ENCODE assay signal across 1 cellular context in the genomic region with DNA sequence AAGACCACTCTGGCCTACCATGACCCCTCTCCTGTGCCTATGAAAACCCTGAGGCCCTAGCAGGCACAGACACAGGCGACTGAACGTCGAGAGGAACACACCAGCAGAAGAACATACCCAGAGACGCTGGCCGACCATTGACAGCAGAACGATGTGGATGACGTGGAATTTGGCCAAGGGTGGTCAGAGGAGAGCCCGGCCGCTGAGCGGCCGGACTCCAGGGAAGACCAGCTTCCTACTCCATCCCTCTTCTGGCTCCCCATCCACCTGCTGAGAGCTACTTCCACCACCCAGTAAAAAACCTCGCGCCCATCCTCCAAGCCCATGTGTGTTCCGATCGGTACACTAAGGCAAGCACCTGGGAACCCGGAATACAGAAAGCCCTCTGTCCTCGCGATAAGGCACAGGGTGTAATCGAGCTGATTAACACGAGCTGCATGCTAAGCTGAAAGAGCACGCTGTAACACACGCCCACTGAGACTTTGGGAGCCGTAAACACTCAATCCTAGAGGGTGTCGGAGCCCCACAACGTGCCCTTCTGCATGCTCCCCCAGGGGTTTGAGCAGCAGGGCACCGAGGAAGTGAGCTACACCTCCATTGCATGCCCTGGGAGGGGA.
TF ChIP-seq lines count a peak whose summit lies in the region.

No MANE protein-coding gene starts in this region.

TF ChIP-seq in WTC11, 78 proteins besides CTCF, POLR2A, EP300 and RAD21 (continued from another document):
- TF ChIP-seq, protein P1, sequence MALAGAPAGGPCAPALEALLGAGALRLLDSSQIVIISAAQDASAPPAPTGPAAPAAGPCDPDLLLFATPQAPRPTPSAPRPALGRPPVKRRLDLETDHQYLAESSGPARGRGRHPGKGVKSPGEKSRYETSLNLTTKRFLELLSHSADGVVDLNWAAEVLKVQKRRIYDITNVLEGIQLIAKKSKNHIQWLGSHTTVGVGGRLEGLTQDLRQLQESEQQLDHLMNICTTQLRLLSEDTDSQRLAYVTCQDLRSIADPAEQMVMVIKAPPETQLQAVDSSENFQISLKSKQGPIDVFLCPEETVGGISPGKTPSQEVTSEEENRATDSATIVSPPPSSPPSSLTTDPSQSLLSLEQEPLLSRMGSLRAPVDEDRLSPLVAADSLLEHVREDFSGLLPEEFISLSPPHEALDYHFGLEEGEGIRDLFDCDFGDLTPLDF (CRISPR knock-in tag; IDR thresholded peaks at IDR 0.05) = no peak
- TF ChIP-seq, protein P2, sequence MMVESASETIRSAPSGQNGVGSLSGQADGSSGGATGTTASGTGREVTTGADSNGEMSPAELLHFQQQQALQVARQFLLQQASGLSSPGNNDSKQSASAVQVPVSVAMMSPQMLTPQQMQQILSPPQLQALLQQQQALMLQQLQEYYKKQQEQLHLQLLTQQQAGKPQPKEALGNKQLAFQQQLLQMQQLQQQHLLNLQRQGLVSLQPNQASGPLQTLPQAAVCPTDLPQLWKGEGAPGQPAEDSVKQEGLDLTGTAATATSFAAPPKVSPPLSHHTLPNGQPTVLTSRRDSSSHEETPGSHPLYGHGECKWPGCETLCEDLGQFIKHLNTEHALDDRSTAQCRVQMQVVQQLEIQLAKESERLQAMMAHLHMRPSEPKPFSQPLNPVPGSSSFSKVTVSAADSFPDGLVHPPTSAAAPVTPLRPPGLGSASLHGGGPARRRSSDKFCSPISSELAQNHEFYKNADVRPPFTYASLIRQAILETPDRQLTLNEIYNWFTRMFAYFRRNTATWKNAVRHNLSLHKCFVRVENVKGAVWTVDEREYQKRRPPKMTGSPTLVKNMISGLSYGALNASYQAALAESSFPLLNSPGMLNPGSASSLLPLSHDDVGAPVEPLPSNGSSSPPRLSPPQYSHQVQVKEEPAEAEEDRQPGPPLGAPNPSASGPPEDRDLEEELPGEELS (CRISPR knock-in tag; IDR thresholded peaks at IDR 0.05) = no peak
- TF ChIP-seq, protein P3, sequence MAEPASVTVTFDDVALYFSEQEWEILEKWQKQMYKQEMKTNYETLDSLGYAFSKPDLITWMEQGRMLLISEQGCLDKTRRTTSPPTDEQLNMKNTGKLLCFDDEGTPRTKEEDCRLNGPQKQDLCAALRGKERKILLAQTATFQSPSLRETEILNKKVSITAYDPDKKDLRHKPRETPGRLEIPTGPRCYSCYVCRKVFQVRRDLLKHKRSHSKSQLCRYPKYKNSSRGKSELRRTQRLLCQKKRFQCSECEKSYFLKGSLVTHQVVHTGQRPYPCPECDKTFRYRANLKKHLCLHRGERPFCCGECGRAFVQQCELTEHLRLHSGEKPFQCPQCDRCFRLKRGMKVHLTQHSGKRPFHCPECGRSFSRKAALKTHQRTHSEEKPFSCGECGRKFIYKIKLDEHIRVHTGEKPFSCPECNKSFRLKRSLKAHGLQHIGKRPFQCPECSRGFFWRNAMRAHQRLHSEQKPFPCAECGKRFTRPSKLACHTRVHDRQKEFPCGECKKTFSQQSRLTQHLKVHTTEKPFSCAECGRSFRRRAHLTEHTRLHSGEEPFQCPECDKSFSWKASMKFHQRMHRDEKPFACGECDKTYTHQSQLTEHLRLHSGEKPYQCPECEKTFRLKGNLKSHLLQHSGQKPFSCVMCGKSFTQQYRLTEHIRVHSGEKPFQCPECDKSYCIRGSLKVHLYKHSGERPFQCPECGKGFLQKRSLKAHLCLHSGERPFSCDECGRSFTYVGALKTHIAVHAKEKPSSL (CRISPR knock-in tag; conservative IDR thresholded peaks at IDR 0.05) = no peak
- no peak for TF ChIP-seq FOXK1 (CRISPR knock-in tag; IDR thresholded peaks at IDR 0.05)
- TF ChIP-seq, protein P4, sequence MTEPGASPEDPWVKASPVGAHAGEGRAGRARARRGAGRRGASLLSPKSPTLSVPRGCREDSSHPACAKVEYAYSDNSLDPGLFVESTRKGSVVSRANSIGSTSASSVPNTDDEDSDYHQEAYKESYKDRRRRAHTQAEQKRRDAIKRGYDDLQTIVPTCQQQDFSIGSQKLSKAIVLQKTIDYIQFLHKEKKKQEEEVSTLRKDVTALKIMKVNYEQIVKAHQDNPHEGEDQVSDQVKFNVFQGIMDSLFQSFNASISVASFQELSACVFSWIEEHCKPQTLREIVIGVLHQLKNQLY (CRISPR knock-in tag; IDR thresholded peaks at IDR 0.05) = no peak
- no peak for TF ChIP-seq ZNF263 (CRISPR knock-in tag; IDR thresholded peaks at IDR 0.05; ENCODE audit: low read depth)
- no peak for TF ChIP-seq NR1H2 (CRISPR knock-in tag; IDR thresholded peaks at IDR 0.05)
- TF ChIP-seq ZNF317 (CRISPR knock-in tag; IDR thresholded peaks at IDR 0.05; ENCODE audit: borderline replicate concordance, low read depth) = no peak
- TF ChIP-seq, protein P5, sequence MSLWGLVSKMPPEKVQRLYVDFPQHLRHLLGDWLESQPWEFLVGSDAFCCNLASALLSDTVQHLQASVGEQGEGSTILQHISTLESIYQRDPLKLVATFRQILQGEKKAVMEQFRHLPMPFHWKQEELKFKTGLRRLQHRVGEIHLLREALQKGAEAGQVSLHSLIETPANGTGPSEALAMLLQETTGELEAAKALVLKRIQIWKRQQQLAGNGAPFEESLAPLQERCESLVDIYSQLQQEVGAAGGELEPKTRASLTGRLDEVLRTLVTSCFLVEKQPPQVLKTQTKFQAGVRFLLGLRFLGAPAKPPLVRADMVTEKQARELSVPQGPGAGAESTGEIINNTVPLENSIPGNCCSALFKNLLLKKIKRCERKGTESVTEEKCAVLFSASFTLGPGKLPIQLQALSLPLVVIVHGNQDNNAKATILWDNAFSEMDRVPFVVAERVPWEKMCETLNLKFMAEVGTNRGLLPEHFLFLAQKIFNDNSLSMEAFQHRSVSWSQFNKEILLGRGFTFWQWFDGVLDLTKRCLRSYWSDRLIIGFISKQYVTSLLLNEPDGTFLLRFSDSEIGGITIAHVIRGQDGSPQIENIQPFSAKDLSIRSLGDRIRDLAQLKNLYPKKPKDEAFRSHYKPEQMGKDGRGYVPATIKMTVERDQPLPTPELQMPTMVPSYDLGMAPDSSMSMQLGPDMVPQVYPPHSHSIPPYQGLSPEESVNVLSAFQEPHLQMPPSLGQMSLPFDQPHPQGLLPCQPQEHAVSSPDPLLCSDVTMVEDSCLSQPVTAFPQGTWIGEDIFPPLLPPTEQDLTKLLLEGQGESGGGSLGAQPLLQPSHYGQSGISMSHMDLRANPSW (CRISPR knock-in tag; conservative IDR thresholded peaks at IDR 0.05; ENCODE audit: low read depth) = no peak
- TF ChIP-seq SMAD3 (CRISPR knock-in tag; IDR thresholded peaks at IDR 0.05; ENCODE audit: borderline replicate concordance) = no peak
- TF ChIP-seq ESRRA (CRISPR knock-in tag; IDR thresholded peaks at IDR 0.05; ENCODE audit: borderline replicate concordance) = no peak
- no peak for TF ChIP-seq IRF2 (CRISPR knock-in tag; IDR thresholded peaks at IDR 0.05; ENCODE audit: borderline replicate concordance, low read depth)
- no peak for TF ChIP-seq ETV6 (CRISPR knock-in tag; IDR thresholded peaks at IDR 0.05)
- TF ChIP-seq, protein P6, sequence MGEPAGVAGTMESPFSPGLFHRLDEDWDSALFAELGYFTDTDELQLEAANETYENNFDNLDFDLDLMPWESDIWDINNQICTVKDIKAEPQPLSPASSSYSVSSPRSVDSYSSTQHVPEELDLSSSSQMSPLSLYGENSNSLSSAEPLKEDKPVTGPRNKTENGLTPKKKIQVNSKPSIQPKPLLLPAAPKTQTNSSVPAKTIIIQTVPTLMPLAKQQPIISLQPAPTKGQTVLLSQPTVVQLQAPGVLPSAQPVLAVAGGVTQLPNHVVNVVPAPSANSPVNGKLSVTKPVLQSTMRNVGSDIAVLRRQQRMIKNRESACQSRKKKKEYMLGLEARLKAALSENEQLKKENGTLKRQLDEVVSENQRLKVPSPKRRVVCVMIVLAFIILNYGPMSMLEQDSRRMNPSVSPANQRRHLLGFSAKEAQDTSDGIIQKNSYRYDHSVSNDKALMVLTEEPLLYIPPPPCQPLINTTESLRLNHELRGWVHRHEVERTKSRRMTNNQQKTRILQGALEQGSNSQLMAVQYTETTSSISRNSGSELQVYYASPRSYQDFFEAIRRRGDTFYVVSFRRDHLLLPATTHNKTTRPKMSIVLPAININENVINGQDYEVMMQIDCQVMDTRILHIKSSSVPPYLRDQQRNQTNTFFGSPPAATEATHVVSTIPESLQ (CRISPR knock-in tag; IDR thresholded peaks at IDR 0.05) = no peak
- TF ChIP-seq, protein P7, sequence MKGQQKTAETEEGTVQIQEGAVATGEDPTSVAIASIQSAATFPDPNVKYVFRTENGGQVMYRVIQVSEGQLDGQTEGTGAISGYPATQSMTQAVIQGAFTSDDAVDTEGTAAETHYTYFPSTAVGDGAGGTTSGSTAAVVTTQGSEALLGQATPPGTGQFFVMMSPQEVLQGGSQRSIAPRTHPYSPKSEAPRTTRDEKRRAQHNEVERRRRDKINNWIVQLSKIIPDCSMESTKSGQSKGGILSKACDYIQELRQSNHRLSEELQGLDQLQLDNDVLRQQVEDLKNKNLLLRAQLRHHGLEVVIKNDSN (CRISPR knock-in tag; IDR thresholded peaks at IDR 0.05) = no peak
- TF ChIP-seq RELA (CRISPR knock-in tag; IDR thresholded peaks at IDR 0.05; ENCODE audit: borderline replicate concordance) = no peak
